Comparison of ENCODE assay signal across 7 cellular contexts in the genomic region with DNA sequence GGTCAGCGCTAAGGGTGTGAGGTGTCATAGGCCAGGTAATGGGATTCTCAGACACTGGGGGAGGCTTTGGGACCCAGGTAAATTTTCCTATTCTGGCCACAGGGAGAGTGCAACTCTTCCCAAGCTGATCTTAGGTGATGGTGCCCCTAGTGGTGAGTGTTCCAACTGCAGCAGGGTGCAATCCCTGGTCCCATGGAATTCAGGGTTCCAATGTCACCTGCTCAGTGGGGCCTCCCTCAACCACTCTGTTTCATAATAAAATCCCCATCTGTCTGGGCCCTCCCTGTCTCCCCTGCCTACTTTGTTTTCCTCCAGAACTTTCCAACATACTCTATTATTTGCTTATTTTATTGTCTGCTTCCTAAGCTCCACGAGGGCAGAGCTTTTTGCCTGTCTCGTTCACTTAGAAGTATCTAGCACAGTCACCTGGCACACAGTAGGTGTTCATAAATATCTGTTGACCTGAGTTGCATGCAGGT. TPM values are rescaled to one million over a fixed set of nuclear protein-coding genes. Genes with fewer than 3 reads are reported as not detected.
DNase-seq lines count a peak whose midpoint lies in the region; ATAC-seq lines count a peak whose summit lies in the region.

No MANE protein-coding gene starts in this region.

- H3K27ac Mint-ChIP-seq in activated CD4-positive, alpha-beta T cell treated with anti-CD3 and anti-CD28 coated beads, Interleukin-2, amount 10 ng/mL, durations not matched to agents 7 days and 5 days: no peak overlapping the region
- no peak overlapping the region for H3K27ac Mint-ChIP-seq in naive B cell

- H3K4me1 ChIP-seq in effector memory CD4-positive, alpha-beta T cell (ENCODE audit: control insufficient read depth, insufficient read depth, low read length, poor library complexity, severe bottlenecking): peaks cover 6% of the 10 kb centered on the region

- H3K9me3 Mint-ChIP-seq in activated CD4-positive, alpha-beta T cell treated with anti-CD3 and anti-CD28 coated beads, Interleukin-2, amount 10 ng/mL, durations not matched to agents 7 days and 5 days: no peaks in the 10 kb centered on the region
- peaks cover 0 to 8% (median 0%) of the 10 kb centered on the region in 7 donors for H3K9me3 Mint-ChIP-seq in naive B cell

- H3K4me3 ChIP-seq in effector memory CD4-positive, alpha-beta T cell (ENCODE audit: insufficient read depth, low read depth, low read length, poor library complexity, severe bottlenecking): no peak overlapping the region

- H3K9me3 ChIP-seq in effector memory CD4-positive, alpha-beta T cell (ENCODE audit: control insufficient read depth, low read length): no peaks in the 10 kb centered on the region

- H3K36me3 Mint-ChIP-seq in activated CD4-positive, alpha-beta T cell treated with anti-CD3 and anti-CD28 coated beads, Interleukin-2, amount 10 ng/mL, durations not matched to agents 7 days and 5 days (ENCODE audit: low read depth): no peaks in the 10 kb centered on the region
- H3K36me3 Mint-ChIP-seq in naive B cell: no peaks in the 10 kb centered on the region

- H3K27me3 ChIP-seq in effector memory CD4-positive, alpha-beta T cell (replicated peaks; ENCODE audit: control insufficient read depth, insufficient read depth, low read length, poor library complexity, severe bottlenecking): no peaks in the 10 kb centered on the region

- peaks cover 4% of the 10 kb centered on the region for H3K27me3 Mint-ChIP-seq in activated CD4-positive, alpha-beta T cell treated with anti-CD3 and anti-CD28 coated beads, Interleukin-2, amount 10 ng/mL, durations not matched to agents 7 days and 5 days
- H3K27me3 Mint-ChIP-seq in naive B cell: peaks cover 13 to 27% (median 19%) of the 10 kb centered on the region in 3 donors

- H3K4me1 Mint-ChIP-seq in activated CD4-positive, alpha-beta T cell treated with anti-CD3 and anti-CD28 coated beads, Interleukin-2, amount 10 ng/mL, durations not matched to agents 7 days and 5 days: peaks cover 12% of the 10 kb centered on the region
- peaks cover 0 to 4% (median 3%) of the 10 kb centered on the region in 3 donors for H3K4me1 Mint-ChIP-seq in naive B cell

- no peak for ATAC-seq in naive B cell (ENCODE audit: low read depth in 2 of 2)
- no peak for ATAC-seq in stimulated activated naive CD8-positive, alpha-beta T cell treated with anti-CD3 and anti-CD28 coated beads, Interleukin-15, Interleukin-2, amounts not matched to agents 100 U/mL and 50 U/mL, for 24 hours
- no peak for ATAC-seq in HG03521 (IDR thresholded peaks at IDR 0.05; ENCODE audit: unreplicated experiment)

- in situ Hi-C loops in KBM-7 (cut with MboI; ENCODE audit: low pct_unique_long_range_greater_than_20kb, low sequenced_read_pairs): no loop called here

- DNase-seq in ELR (ENCODE audit: low read depth): peak; percentile 51
- DNase-seq in KBM-7: peak; percentile 49
- DNase-seq in activated CD4-positive, alpha-beta T cell treated with anti-CD3 and anti-CD28 coated beads, Interleukin-2, amount 10 ng/mL, durations not matched to agents 7 days and 5 days: peak; percentile 56
- DNase-seq in effector memory CD4-positive, alpha-beta T cell: peak; percentile 21 to 47 (median 23)
- peak; percentile 21 for DNase-seq in naive B cell
- peak; percentile 76 for DNase-seq in stimulated activated naive CD8-positive, alpha-beta T cell treated with anti-CD3 and anti-CD28 coated beads, Interleukin-15, Interleukin-2, amounts not matched to agents 100 U/mL and 50 U/mL, for 24 hours

- H3K36me3 ChIP-seq in effector memory CD4-positive, alpha-beta T cell (ENCODE audit: control insufficient read depth, insufficient read depth, low read length): no peaks in the 10 kb centered on the region

- CTCF ChIA-PET in activated CD4-positive, alpha-beta T cell treated with anti-CD3 and anti-CD28 coated beads, Interleukin-2, amount 10 ng/mL, durations not matched to agents 7 days and 5 days (lab: Charles Lee): interaction anchor here (0.6 to 1.5 kb wide), 8 partner anchors 12 to 104 kb away, joined by 3 to 6 read pairs (median 4); no protein-coding TSS in a partner anchor

- POLR2A ChIA-PET in activated CD4-positive, alpha-beta T cell treated with anti-CD3 and anti-CD28 coated beads, Interleukin-2, amount 10 ng/mL, durations not matched to agents 7 days and 5 days (lab: Charles Lee): no interaction called here

- no peak overlapping the region for H3K4me3 Mint-ChIP-seq in activated CD4-positive, alpha-beta T cell treated with anti-CD3 and anti-CD28 coated beads, Interleukin-2, amount 10 ng/mL, durations not matched to agents 7 days and 5 days
- peak overlapping the region in 1 of 8 donors; percentile 9 for H3K4me3 Mint-ChIP-seq in naive B cell

- no peak overlapping the region for H3K27ac ChIP-seq in effector memory CD4-positive, alpha-beta T cell (ENCODE audit: insufficient read depth, low read length, poor library complexity, severe bottlenecking)

RNA-seq across cellular contexts. Expression of gene SGSM1, which starts 2.9 kb away (rescaled TPM):
- under 1 TPM; 0.12 to 0.15 TPM for total RNA-seq in activated CD4-positive, alpha-beta T cell treated with anti-CD3 and anti-CD28 coated beads, Interleukin-2, amount 10 ng/mL, durations not matched to agents 7 days and 5 days
- under 1 TPM in 4 of 6 donors, not detected in 2; 0.13 to 0.97 (median 0.50) TPM for polyA plus RNA-seq in naive B cell (ENCODE audit: low read depth in 6 of 6)

RNA-seq across cellular contexts. Expression of gene PIWIL3, which starts 28.6 kb away (rescaled TPM):
- not detected for total RNA-seq in activated CD4-positive, alpha-beta T cell treated with anti-CD3 and anti-CD28 coated beads, Interleukin-2, amount 10 ng/mL, durations not matched to agents 7 days and 5 days
- not detected for polyA plus RNA-seq in naive B cell (ENCODE audit: low read depth in 6 of 6)

Comparison
In these comparisons a context has a peak if more than half of its experiments do, and no peak if none do; other contexts are left out.
1. DNase-seq: peak in every context shown above with its lines; median percentile 76 in stimulated activated naive CD8-positive, alpha-beta T cell treated with anti-CD3 and anti-CD28 coated beads, Interleukin-15, Interleukin-2, amounts not matched to agents 100 U/mL and 50 U/mL, for 24 hours; 56 in activated CD4-positive, alpha-beta T cell treated with anti-CD3 and anti-CD28 coated beads, Interleukin-2, amount 10 ng/mL, durations not matched to agents 7 days and 5 days; 51 in ELR; 49 in KBM-7; 23 in effector memory CD4-positive, alpha-beta T cell; 21 in naive B cell.